Comparison of ENCODE assay signal across 22 cellular contexts in the genomic region with DNA sequence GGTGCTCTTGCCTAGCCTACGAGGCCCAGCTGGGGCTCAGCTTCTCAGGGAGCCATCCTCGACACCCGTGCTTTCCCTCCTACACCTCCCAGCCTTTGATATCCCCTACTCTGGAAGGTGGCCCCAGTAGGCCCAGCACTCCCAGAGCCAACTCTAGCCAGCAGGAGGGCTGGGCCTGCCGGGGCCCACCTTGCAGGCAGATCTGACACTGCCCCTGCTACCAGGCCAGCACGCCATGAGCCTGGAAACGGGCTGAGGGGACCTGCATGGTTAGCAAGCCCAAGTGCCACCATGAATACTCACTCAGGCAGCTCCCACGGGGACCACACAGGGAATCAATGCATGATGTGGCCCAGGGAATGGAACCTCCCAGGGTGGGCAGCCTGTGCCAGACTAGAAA.
"Had no signal": no experiment of that assay in that cellular context is flagged by ENCODE, and none has a peak within 500 bp of the region (broad histone marks: within the 10 kb centered on the region; RNA-seq: fewer than 3 reads in every experiment).

No MANE protein-coding gene starts in this region.

- H3K27ac ChIP-seq: coronary artery, hepatocyte, neutrophil, psoas muscle, right lobe of liver, spleen, stomach, thoracic aorta, transverse colon had no signal

- H2AFZ ChIP-seq: hepatocyte had no signal

- DNase-seq: effector CD4-positive, alpha-beta T cell; foreskin melanocyte; mesendoderm; naive thymus-derived CD4-positive, alpha-beta T cell; nephron progenitor cell; psoas muscle; retina; right lobe of liver; spleen; stimulated activated CD4-positive, alpha-beta T cell treated with anti-CD3 and anti-CD28 coated beads, Interleukin-15, amount 100 ng/mL, for 24 hours; stimulated activated CD4-positive, alpha-beta T cell treated with anti-CD3 and anti-CD28 coated beads, Interleukin-1b, Interleukin-23, amount 100 ng/mL, for 48 hours; stimulated activated CD4-positive, alpha-beta T cell treated with anti-CD3 and anti-CD28 coated beads, Interleukin-4, amount 100 ng/mL, for 24 hours; stimulated activated naive CD4-positive, alpha-beta T cell; stomach; substantia nigra; transverse colon had no signal

- H3K4me1 ChIP-seq: psoas muscle, spleen, stomach, transverse colon had no signal

- H3K79me2 ChIP-seq: hepatocyte had no signal

- H3K9me3 ChIP-seq: neutrophil, psoas muscle, right lobe of liver, spleen, stomach, thoracic aorta, transverse colon had no signal

- ATAC-seq: left lobe of liver; naive thymus-derived CD4-positive, alpha-beta T cell; psoas muscle; right lobe of liver had no signal

- H3K36me3 ChIP-seq: neutrophil, right lobe of liver, spleen, stomach, thoracic aorta, transverse colon had no signal

- H3K4me3 ChIP-seq: coronary artery, hepatocyte, lung, psoas muscle, right lobe of liver, spleen, stomach, thoracic aorta, transverse colon had no signal

- H3K4me2 ChIP-seq: hepatocyte had no signal

- H3K27me3 ChIP-seq: hepatocyte, neutrophil, right lobe of liver, spleen, stomach, transverse colon had no signal
